Comparison of ENCODE assay signal across 19 cellular contexts in genomic region chr9:15121591-15121990, GRCh38.
"Had no signal": no experiment of that assay in that cellular context is flagged by ENCODE, and none has a peak within 500 bp of the region (broad histone marks: within the 10 kb centered on the region; RNA-seq: fewer than 3 reads in every experiment).

No MANE protein-coding gene starts in this region.

- H3K4me3 Mint-ChIP-seq: activated CD8-positive, alpha-beta T cell treated with anti-CD3 and anti-CD28 coated beads, Interleukin-2, amount 10 ng/mL, durations not matched to agents 7 days and 5 days; activated naive CD8-positive, alpha-beta T cell; dendritic cell treated with granulocyte-macrophage colony-stimulating factor and Interleukin-4, amounts not matched to agents 40 ng/mL and 50 ng/mL, for 4 days; effector memory CD8-positive, alpha-beta T cell; natural killer cell treated with Interleukin-12 subunit alpha and Interleukin-12 subunit beta and Interleukin-15 and Interleukin-18, amount 100 ng/mL, for 72 hours; type B pancreatic cell had no signal

- DNase-seq: activated CD4-positive, alpha-beta T cell treated with anti-CD3 and anti-CD28 coated beads for 48 hours; activated CD8-positive, alpha-beta memory T cell treated with anti-CD3 and anti-CD28 coated beads, Interleukin-2, amount 50 U/mL, for 4 hours; activated CD8-positive, alpha-beta T cell treated with anti-CD3 and anti-CD28 coated beads, Interleukin-2, amount 10 ng/mL, durations not matched to agents 7 days and 5 days; activated gamma-delta T cell treated with Interleukin-2 at 50 U/mL for 16 hours; activated T-cell treated with anti-CD3 and anti-CD28 coated beads, Interleukin-2, amount 50 U/mL, for 72 hours; cerebellar nuclear complex; effector memory CD8-positive, alpha-beta T cell; head of caudate nucleus; kidney glomerular epithelial cell; mesenchymal stem cell; right cardiac atrium; small intestine; stimulated activated CD4-positive, alpha-beta T cell treated with anti-CD3 and anti-CD28 coated beads, Interleukin-4, amount 100 ng/mL, for 24 hours; T1000 had no signal

- H3K27ac ChIP-seq: prostate gland had no signal

- H3K36me3 Mint-ChIP-seq: activated naive CD8-positive, alpha-beta T cell; natural killer cell treated with Interleukin-12 subunit alpha and Interleukin-12 subunit beta and Interleukin-15 and Interleukin-18, amount 100 ng/mL, for 72 hours; type B pancreatic cell had no signal

- ATAC-seq: activated CD8-positive, alpha-beta T cell treated with anti-CD3 and anti-CD28 coated beads, Interleukin-2, amount 10 ng/mL, durations not matched to agents 7 days and 5 days; effector memory CD8-positive, alpha-beta T cell; natural killer cell treated with Interleukin-12 subunit alpha and Interleukin-12 subunit beta and Interleukin-15 and Interleukin-18, amount 100 ng/mL, for 72 hours; right cardiac atrium had no signal

- H3K4me3 ChIP-seq: prostate gland had no signal

- H3K9me3 ChIP-seq: prostate gland had no signal

- H3K27ac Mint-ChIP-seq: activated CD8-positive, alpha-beta T cell treated with anti-CD3 and anti-CD28 coated beads, Interleukin-2, amount 10 ng/mL, durations not matched to agents 7 days and 5 days; activated naive CD8-positive, alpha-beta T cell; activated T-cell treated with anti-CD3 and anti-CD28 coated beads, Interleukin-2, amount 50 U/mL, for 72 hours; dendritic cell treated with granulocyte-macrophage colony-stimulating factor and Interleukin-4, amounts not matched to agents 40 ng/mL and 50 ng/mL, for 4 days; effector memory CD8-positive, alpha-beta T cell; natural killer cell treated with Interleukin-12 subunit alpha and Interleukin-12 subunit beta and Interleukin-15 and Interleukin-18, amount 100 ng/mL, for 72 hours; type B pancreatic cell had no signal

- H3K9me3 Mint-ChIP-seq: activated T-cell treated with anti-CD3 and anti-CD28 coated beads, Interleukin-2, amount 50 U/mL, for 72 hours; dendritic cell treated with granulocyte-macrophage colony-stimulating factor and Interleukin-4, amounts not matched to agents 40 ng/mL and 50 ng/mL, for 4 days; effector memory CD8-positive, alpha-beta T cell; natural killer cell treated with Interleukin-12 subunit alpha and Interleukin-12 subunit beta and Interleukin-15 and Interleukin-18, amount 100 ng/mL, for 72 hours had no signal
